In genomic region chr13:112457081-112457480, GRCh38 we compare ENCODE assay signal across 16 cellular contexts.
DNase-seq lines count a peak whose midpoint lies in the region; TF ChIP-seq lines count a peak whose summit lies in the region.
"Had no signal": no experiment of that assay in that cellular context is flagged by ENCODE, and none has a peak within 500 bp of the region (broad histone marks: within the 10 kb centered on the region; RNA-seq: fewer than 3 reads in every experiment).

No MANE protein-coding gene starts in this region.

- peaks cover 0 to 10% (median 8%) of the 10 kb centered on the region in 5 donors for H3K9me3 Mint-ChIP-seq in CD8-positive, alpha-beta memory T cell

- H4K20me1 ChIP-seq in OCI-LY1 (ENCODE audit: insufficient read depth, low read length) (no peaks in the 10 kb centered on the region), osteoblast (ENCODE audit: insufficient read depth, low read length) (no peaks in the 10 kb centered on the region)

- peaks cover 7 to 9% of the 10 kb centered on the region in 2 donors for H3K27me3 Mint-ChIP-seq in CD8-positive, alpha-beta memory T cell

- H3K36me3 Mint-ChIP-seq in CD8-positive, alpha-beta memory T cell: peaks cover 0 to 2% (median 0%) of the 10 kb centered on the region in 3 donors
- H3K36me3 Mint-ChIP-seq: IgD-negative memory B cell had no signal

- H3K4me3 ChIP-seq in OCI-LY1 (ENCODE audit: low read depth, low read length, poor library complexity, severe bottlenecking) (no peak overlapping the region), osteoblast (ENCODE audit: insufficient read depth, low read length) (no peak overlapping the region)
- no peak overlapping the region for H3K4me3 ChIP-seq in CD8-positive, alpha-beta memory T cell (ENCODE audit: low read length)
- H3K4me3 ChIP-seq: A549 had no signal

- H3K27me3 ChIP-seq in OCI-LY1 (ENCODE audit: insufficient read depth, low read length) (peaks cover 12% of the 10 kb centered on the region; the same call in 1 of the 2 replicates), osteoblast (ENCODE audit: insufficient read depth, low read length) (no peaks in the 10 kb centered on the region)
- H3K27me3 ChIP-seq in CD8-positive, alpha-beta memory T cell (ENCODE audit: insufficient read depth, low read length, poor library complexity, severe bottlenecking): no peaks in the 10 kb centered on the region

- H3K27ac ChIP-seq in OCI-LY1 (ENCODE audit: low read depth, low read length, poor library complexity, severe bottlenecking) (no peak overlapping the region), osteoblast (ENCODE audit: low read depth, low read length) (no peak overlapping the region)
- no peak overlapping the region for H3K27ac ChIP-seq in CD8-positive, alpha-beta memory T cell (ENCODE audit: low read depth, low read length)
- H3K27ac ChIP-seq: 22Rv1, A549, C4-2B had no signal

- DNase-seq in activated CD8-positive, alpha-beta memory T cell treated with anti-CD3 and anti-CD28 coated beads for 24 hours: peak; percentile 26
- no peak for DNase-seq in activated CD8-positive, alpha-beta memory T cell treated with anti-CD3 and anti-CD28 coated beads, Interleukin-2, amount 50 U/mL, for 4 hours
- DNase-seq in COLO668 (lab: John Stamatoyannopoulos, UW; ENCODE audit: unreplicated experiment): peak; percentile 63
- DNase-seq in osteoblast (ENCODE audit: insufficient read length, low spot score, missing footprints): peak; percentile 50
- DNase-seq in NCI-H1930 (lab: John Stamatoyannopoulos, UW): no peak
- DNase-seq in CD8-positive, alpha-beta memory T cell: no peak
- DNase-seq: AML-193; CD4-positive, alpha-beta T cell; GOT3; KBM-7 had no signal

- peaks cover 3% of the 10 kb centered on the region; the same call in 1 of the 2 replicates for H3K9me3 ChIP-seq in OCI-LY1 (ENCODE audit: low read length)
- H3K9me3 ChIP-seq in osteoblast (ENCODE audit: low read depth, low read length): no peaks in the 10 kb centered on the region
- H3K9me3 ChIP-seq in CD8-positive, alpha-beta memory T cell (ENCODE audit: low read length): no peaks in the 10 kb centered on the region
- H3K9me3 ChIP-seq: A549 had no signal

- peak overlapping the region; percentile 8; the same call in 1 of the 2 replicates for H3K4me2 ChIP-seq in OCI-LY1 (ENCODE audit: low read length)
- no peak overlapping the region for H3K4me2 ChIP-seq in osteoblast (ENCODE audit: insufficient read depth, low read length)
- H3K4me2 ChIP-seq: A549 had no signal

- peaks cover 12% of the 10 kb centered on the region for H3K4me1 ChIP-seq in OCI-LY1 (ENCODE audit: insufficient read depth, low read length, severe bottlenecking)
- H3K4me1 ChIP-seq in osteoblast (ENCODE audit: insufficient read depth, low read length): no peaks in the 10 kb centered on the region
- H3K4me1 ChIP-seq in CD8-positive, alpha-beta memory T cell (ENCODE audit: insufficient read depth, low read length): no peaks in the 10 kb centered on the region
- H3K4me1 ChIP-seq: A549 had no signal

- POLR2A ChIA-PET in CD8-positive, alpha-beta memory T cell (lab: Charles Lee): no interaction called here

- H3K4me3 Mint-ChIP-seq in CD8-positive, alpha-beta memory T cell: no peak overlapping the region
- H3K4me3 Mint-ChIP-seq: CD4-positive, alpha-beta T cell; H9; IgD-negative memory B cell had no signal

- no peak overlapping the region for H3K27ac Mint-ChIP-seq in CD8-positive, alpha-beta memory T cell
- H3K27ac Mint-ChIP-seq: CD4-positive, alpha-beta T cell; H9 had no signal

- H2AFZ ChIP-seq in OCI-LY1 (ENCODE audit: low read length) (no peak overlapping the region), osteoblast (ENCODE audit: low read length) (no peak overlapping the region)

- CTCF ChIA-PET in CD8-positive, alpha-beta memory T cell (lab: Charles Lee): no interaction called here

- H3K9ac ChIP-seq in OCI-LY1 (ENCODE audit: low read length): no peak overlapping the region

- TF ChIP-seq CTCF in OCI-LY1 (IDR thresholded peaks at IDR 0.05; ENCODE audit: low read length) (no peak), osteoblast (IDR thresholded peaks at IDR 0.05; ENCODE audit: extremely low read depth, low read depth, low read length) (no peak)

- H3K36me3 ChIP-seq in OCI-LY1 (ENCODE audit: insufficient read depth, low read length) (no peaks in the 10 kb centered on the region), osteoblast (ENCODE audit: insufficient read depth, low read length) (no peaks in the 10 kb centered on the region)
- H3K36me3 ChIP-seq in CD8-positive, alpha-beta memory T cell (ENCODE audit: insufficient read depth, low read length): no peaks in the 10 kb centered on the region

- no peaks in the 10 kb centered on the region for H3K4me1 Mint-ChIP-seq in CD8-positive, alpha-beta memory T cell
- H3K4me1 Mint-ChIP-seq: H9, IgD-negative memory B cell had no signal

- H3F3A ChIP-seq in OCI-LY1 (ENCODE audit: insufficient read depth, low read length): no peaks in the 10 kb centered on the region

- no peaks in the 10 kb centered on the region for H3K79me2 ChIP-seq in OCI-LY1 (ENCODE audit: insufficient read depth, low read length)
- no peaks in the 10 kb centered on the region for H3K79me2 ChIP-seq in osteoblast (ENCODE audit: insufficient read depth, low read length)

- no peaks in the 10 kb centered on the region for H3K9me2 ChIP-seq in OCI-LY1 (ENCODE audit: low read depth, low read length)

Comparison
In these comparisons a context has a peak if more than half of its experiments do, and no peak if none do; other contexts are left out.
1. DNase-seq: peak in activated CD8-positive, alpha-beta memory T cell treated with anti-CD3 and anti-CD28 coated beads for 24 hours (single experiment), COLO668 (single experiment) and osteoblast (single experiment); none in activated CD8-positive, alpha-beta memory T cell treated with anti-CD3 and anti-CD28 coated beads, Interleukin-2, amount 50 U/mL, for 4 hours (single experiment), NCI-H1930 (0 of 2) and CD8-positive, alpha-beta memory T cell (0 of 5).